8 cellular contexts compared by ENCODE assay signal in the genomic region with DNA sequence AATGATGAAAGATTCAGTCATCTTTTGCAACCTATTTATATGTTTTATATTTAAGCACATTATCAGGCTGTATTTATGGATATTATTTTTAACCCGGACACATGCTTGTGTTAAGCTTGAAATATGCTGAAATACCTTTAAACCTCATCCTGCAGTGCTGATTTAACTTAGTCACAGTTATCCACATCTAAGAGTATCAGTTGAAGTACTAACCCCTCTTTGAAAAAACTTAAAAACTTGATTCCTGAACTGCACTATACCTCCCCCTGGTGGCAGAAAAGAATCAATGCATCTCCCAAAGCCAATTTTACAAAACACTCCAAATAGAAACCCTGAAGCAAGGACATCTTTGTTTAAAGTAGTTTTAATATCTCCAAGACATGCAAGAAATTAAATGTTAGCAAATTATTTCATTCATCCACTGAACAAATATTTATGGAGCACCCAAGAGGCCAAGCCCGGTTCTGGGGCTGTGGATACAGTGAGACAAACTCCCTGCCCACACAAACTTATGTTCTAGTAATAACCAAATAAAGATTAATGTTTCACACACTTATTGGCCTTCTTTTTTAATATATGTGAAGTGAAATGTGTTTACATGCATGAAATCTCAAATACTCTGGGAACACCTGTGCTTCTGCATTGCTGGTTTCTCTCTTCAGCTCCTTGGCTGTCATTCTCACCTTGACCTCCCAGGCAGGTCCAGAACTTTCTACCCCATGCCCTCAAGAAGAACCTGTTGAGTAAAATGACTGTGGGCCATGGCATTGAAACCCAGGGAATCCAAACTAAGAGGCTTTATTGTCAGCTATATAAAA. TPM values are rescaled to one million over a fixed set of nuclear protein-coding genes. Genes with fewer than 3 reads are reported as not detected.
DNase-seq lines count a peak whose midpoint lies in the region; ATAC-seq and TF ChIP-seq lines count a peak whose summit lies in the region.

No MANE protein-coding gene starts in this region.

- POLR2A ChIA-PET in OCI-LY7 (lab: Charles Lee), result interaction anchor here (0.6 kb wide), 1 partner anchor 249 kb away, joined by 3 read pairs; no protein-coding TSS in a partner anchor

- H3K4me3 ChIP-seq in OCI-LY7 (ENCODE audit: low read depth, low read length, poor library complexity, severe bottlenecking), result no peak overlapping the region
- peak overlapping the region in 1 of 2 donors; percentile 6 for H3K4me3 ChIP-seq in left lung
- no peak overlapping the region for H3K4me3 ChIP-seq in tibial nerve

- intact Hi-C loops in OCI-LY7 (cut with micrococcal nuclease; ENCODE audit: unreplicated experiment), result no loop called here
- intact Hi-C loops in left lung (cut with DNase I), result no loop called here

- H3K27ac ChIP-seq in C4-2B (no peak overlapping the region), OCI-LY7 (ENCODE audit: low read depth, low read length, poor library complexity, severe bottlenecking) (no peak overlapping the region), left lung (peak overlapping the region; percentile 51 to 75), tibial nerve (peak overlapping the region in 1 of 4 donors; percentile 44)

- no peaks in the 10 kb centered on the region for H3K9me2 ChIP-seq in OCI-LY7 (ENCODE audit: insufficient read depth, low read length)

- no peak overlapping the region for H2AFZ ChIP-seq in OCI-LY7 (ENCODE audit: low read length)

- H3K79me2 ChIP-seq in OCI-LY7 (ENCODE audit: insufficient read depth, low read depth, low read length), result no peaks in the 10 kb centered on the region

- TF ChIP-seq EP300 in tibial nerve (IDR thresholded peaks at IDR 0.05), result no peak

- CTCF ChIA-PET in OCI-LY7 (lab: Charles Lee; ENCODE audit: unreplicated experiment), result no interaction called here

- peak; percentile 44 for DNase-seq in GM20000 (ENCODE audit: low spot score)
- peak; percentile 24 for DNase-seq in OCI-LY7 (ENCODE audit: low spot score)
- peak; percentile 54 for DNase-seq in cerebellar cortex (ENCODE audit: low spot score)
- no peak for DNase-seq in left lung
- no peak for DNase-seq in tibial nerve (ENCODE audit: low spot score in 2 of 2)
- DNase-seq in stimulated activated CD4-positive, alpha-beta T cell treated with anti-CD3 and anti-CD28 coated beads, Interleukin-12 subunit alpha, Interleukin-12 subunit beta, amount 100 ng/mL, for 4 hours, result no peak

- no peak overlapping the region for H3K4me2 ChIP-seq in OCI-LY7 (ENCODE audit: low read length)

- WGBS in tibial nerve, 2 donors, result 15 to 20% methylated on average over 2 of the region's 2 CpGs

- TF ChIP-seq POLR2A in tibial nerve (IDR thresholded peaks at IDR 0.05), result no peak

- H4K20me1 ChIP-seq in OCI-LY7 (ENCODE audit: insufficient read depth, low read length), result no peaks in the 10 kb centered on the region

- no TSS peak for BruUV-seq in OCI-LY7 (replicated peaks; lab: Mats Ljungman, UMichigan)

- ATAC-seq in left lung (peak; percentile 87), HG03442 (IDR thresholded peaks at IDR 0.05; ENCODE audit: unreplicated experiment) (no peak)

- peak; percentile 96 for TF ChIP-seq CTCF in C4-2B (conservative IDR thresholded peaks at IDR 0.05)
- TF ChIP-seq CTCF in GM20000 (IDR thresholded peaks at IDR 0.05; ENCODE audit: extremely low read depth, missing control alignments), result peak; percentile 74
- TF ChIP-seq CTCF in OCI-LY7 (conservative IDR thresholded peaks at IDR 0.05; ENCODE audit: low read length), result peak; percentile 98
- TF ChIP-seq CTCF in left lung (IDR thresholded peaks at IDR 0.05), result peak; percentile 86 to 90
- TF ChIP-seq CTCF in tibial nerve (IDR thresholded peaks at IDR 0.05), result peak; percentile 80 to 90 (median 84)

- H3K4me1 ChIP-seq in OCI-LY7 (ENCODE audit: insufficient read depth, low read length, poor library complexity, severe bottlenecking) (no peaks in the 10 kb centered on the region), left lung (peaks cover 12 to 37% of the 10 kb centered on the region in 2 donors), tibial nerve (peaks cover 0 to 18% (median 7%) of the 10 kb centered on the region in 4 donors)

- H3K27me3 ChIP-seq in left lung (no peaks in the 10 kb centered on the region), tibial nerve (no peaks in the 10 kb centered on the region)

- H3K9me3 ChIP-seq in OCI-LY7 (ENCODE audit: low read length), result no peaks in the 10 kb centered on the region
- no peaks in the 10 kb centered on the region for H3K9me3 ChIP-seq in left lung
- no peaks in the 10 kb centered on the region for H3K9me3 ChIP-seq in tibial nerve

- no peaks in the 10 kb centered on the region for H3K36me3 ChIP-seq in OCI-LY7 (ENCODE audit: insufficient read depth, low read length)
- peaks cover 0 to 8% of the 10 kb centered on the region in 2 donors for H3K36me3 ChIP-seq in left lung
- no peaks in the 10 kb centered on the region for H3K36me3 ChIP-seq in tibial nerve

RNA-seq across cellular contexts. Expression of a gene that starts 44.0 kb away (rescaled TPM):
- total RNA-seq in OCI-LY7 (2014; rRNA removed; shearing (Covaris generic)), result 0.47 and 0.67 TPM in 2 replicates
- total RNA-seq in OCI-LY7 (2022) (0.68 and 1.5 TPM in 2 replicates), left lung (100 to 1,000 TPM in 1 of 2 donors, 10 to 100 TPM in 1; 73.7 to 103 TPM), tibial nerve (10 to 100 TPM; 23.6 to 32.0 (median 26.0) TPM)

Comparison
In these comparisons a context has a peak if more than half of its experiments do, and no peak if none do; other contexts are left out.
1. H3K27ac ChIP-seq: peak in left lung (2 of 2); none in C4-2B (single experiment) and OCI-LY7 (single experiment).
2. DNase-seq: peak in GM20000 (single experiment), OCI-LY7 (single experiment) and cerebellar cortex (single experiment); none in left lung (0 of 2), tibial nerve (0 of 2) and stimulated activated CD4-positive, alpha-beta T cell treated with anti-CD3 and anti-CD28 coated beads, Interleukin-12 subunit alpha, Interleukin-12 subunit beta, amount 100 ng/mL, for 4 hours (single experiment).
3. RNA of a gene that starts 44.0 kb away (total RNA-seq): 73.7 to 103 TPM in left lung and 23.6 to 32.0 TPM in tibial nerve; 0.47 to 1.5 TPM in OCI-LY7; every median in the first group is over 4 times any median in the second.
4. Peak in every context shown above with its lines, with median percentiles within 50 percentile points of each other: CTCF ChIP-seq.